34 cellular contexts compared by ENCODE assay signal in the genomic region with DNA sequence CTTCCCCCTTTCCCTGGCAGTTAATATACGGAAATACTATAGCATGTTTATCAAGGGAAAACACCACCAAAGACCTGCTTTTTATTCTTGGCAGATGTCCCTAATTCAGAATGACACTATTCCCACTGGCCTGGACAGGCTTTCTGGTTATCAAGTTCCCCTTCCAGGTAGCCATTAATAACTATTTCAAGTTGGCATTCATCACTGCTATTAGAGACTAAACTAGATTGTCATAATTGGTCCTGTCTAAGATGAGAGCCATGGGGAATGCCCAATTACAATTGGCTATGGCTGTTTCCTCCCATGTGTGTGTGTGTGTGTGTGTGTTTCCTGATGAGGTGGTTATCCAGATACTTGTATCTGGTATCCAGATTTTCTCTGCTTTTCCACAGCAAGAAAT.
"Had no signal": no experiment of that assay in that cellular context is flagged by ENCODE, and none has a peak within 500 bp of the region (broad histone marks: within the 10 kb centered on the region; RNA-seq: fewer than 3 reads in every experiment).

No MANE protein-coding gene starts in this region.

- H3K9me3 ChIP-seq: adrenal gland, body of pancreas, esophagus squamous epithelium, gastroesophageal sphincter had no signal

- H3K27ac ChIP-seq: adrenal gland, body of pancreas, epithelial cell of prostate, esophagus squamous epithelium, gastroesophageal sphincter, heart right ventricle, hepatocyte had no signal

- H3K36me3 ChIP-seq: adrenal gland, esophagus squamous epithelium, gastroesophageal sphincter, heart right ventricle had no signal

- H3K36me3 Mint-ChIP-seq: activated CD4-positive, alpha-beta memory T cell treated with anti-CD3 and anti-CD28 coated beads for 36 hours; activated CD8-positive, alpha-beta memory T cell treated with anti-CD3 and anti-CD28 coated beads, Interleukin-2, amount 10 ng/mL, durations not matched to agents 7 days and 5 days; activated naive CD4-positive, alpha-beta T cell treated with anti-CD3 and anti-CD28 coated beads, Interleukin-2, amount 50 U/mL, for 24 hours; activated naive CD8-positive, alpha-beta T cell treated with anti-CD3 and anti-CD28 coated beads for 36 hours had no signal

- H3K4me3 Mint-ChIP-seq: activated CD4-positive, alpha-beta memory T cell treated with anti-CD3 and anti-CD28 coated beads for 36 hours; activated CD4-positive, alpha-beta T cell treated with anti-CD3 and anti-CD28 coated beads for 36 hours; activated CD4-positive, alpha-beta T cell treated with anti-CD3 and anti-CD28 coated beads, Interleukin-2, amount 10 ng/mL, durations not matched to agents 24 days and 14 days; activated CD8-positive, alpha-beta memory T cell treated with anti-CD3 and anti-CD28 coated beads, Interleukin-2, amount 10 ng/mL, durations not matched to agents 7 days and 5 days; activated CD8-positive, alpha-beta T cell treated with anti-CD3 and anti-CD28 coated beads, Interleukin-2, amount 10 ng/mL, durations not matched to agents 7 days and 5 days; activated naive CD4-positive, alpha-beta T cell treated with anti-CD3 and anti-CD28 coated beads for 36 hours; activated naive CD4-positive, alpha-beta T cell treated with anti-CD3 and anti-CD28 coated beads, Interleukin-2, amount 50 U/mL, for 24 hours; activated naive CD8-positive, alpha-beta T cell treated with anti-CD3 and anti-CD28 coated beads for 36 hours; activated naive CD8-positive, alpha-beta T cell treated with anti-CD3 and anti-CD28 coated beads, Interleukin-2, amount 50 U/mL, for 24 hours; activated T-helper 1 cell treated with anti-CD3 and anti-CD28 coated beads, Interleukin-12 subunit alpha, Interleukin-12 subunit beta, Interleukin-2, Interleukin-4 antibody, amounts not matched to agents 30 ng/mL and 10 ng/mL and 1 ng/mL, durations not matched to agents 14 hours and 24 hours and 36 hours had no signal

- H3K4me1 ChIP-seq: adrenal gland, esophagus squamous epithelium, gastroesophageal sphincter, heart right ventricle had no signal

- H3K9me3 Mint-ChIP-seq: activated CD4-positive, alpha-beta T cell treated with anti-CD3 and anti-CD28 coated beads, Interleukin-2, amount 10 ng/mL, durations not matched to agents 24 days and 14 days; activated naive CD8-positive, alpha-beta T cell treated with anti-CD3 and anti-CD28 coated beads for 36 hours had no signal

- H3K4me2 ChIP-seq: hepatocyte had no signal

- H3K79me2 ChIP-seq: hepatocyte had no signal

- H3K27ac Mint-ChIP-seq: activated CD4-positive, alpha-beta memory T cell treated with anti-CD3 and anti-CD28 coated beads for 36 hours; activated CD4-positive, alpha-beta T cell treated with anti-CD3 and anti-CD28 coated beads for 36 hours; activated CD4-positive, alpha-beta T cell treated with anti-CD3 and anti-CD28 coated beads, Interleukin-2, amount 10 ng/mL, durations not matched to agents 24 days and 14 days; activated CD8-positive, alpha-beta memory T cell treated with anti-CD3 and anti-CD28 coated beads, Interleukin-2, amount 10 ng/mL, durations not matched to agents 7 days and 5 days; activated CD8-positive, alpha-beta T cell treated with anti-CD3 and anti-CD28 coated beads, Interleukin-2, amount 10 ng/mL, durations not matched to agents 7 days and 5 days; activated naive CD4-positive, alpha-beta T cell treated with anti-CD3 and anti-CD28 coated beads for 36 hours; activated naive CD4-positive, alpha-beta T cell treated with anti-CD3 and anti-CD28 coated beads, Interleukin-2, amount 50 U/mL, for 24 hours; activated naive CD8-positive, alpha-beta T cell treated with anti-CD3 and anti-CD28 coated beads for 36 hours; activated naive CD8-positive, alpha-beta T cell treated with anti-CD3 and anti-CD28 coated beads, Interleukin-2, amount 50 U/mL, for 24 hours; activated T-helper 1 cell treated with anti-CD3 and anti-CD28 coated beads, Interleukin-12 subunit alpha, Interleukin-12 subunit beta, Interleukin-2, Interleukin-4 antibody, amounts not matched to agents 30 ng/mL and 10 ng/mL and 1 ng/mL, durations not matched to agents 14 hours and 24 hours and 36 hours; activated T-helper 2 cell treated with anti-CD3 and anti-CD28 coated beads, Interferon-gamma antibody, Interleukin-2, Interleukin-4, amounts not matched to agents 10 μg/mL and 5 μg/mL and 100 μg/mL, durations not matched to agents 14 hours and 24 hours and 36 hours had no signal

- H3K4me1 Mint-ChIP-seq: activated CD4-positive, alpha-beta T cell treated with anti-CD3 and anti-CD28 coated beads for 36 hours; activated CD4-positive, alpha-beta T cell treated with anti-CD3 and anti-CD28 coated beads, Interleukin-2, amount 10 ng/mL, durations not matched to agents 24 days and 14 days; activated CD8-positive, alpha-beta memory T cell treated with anti-CD3 and anti-CD28 coated beads, Interleukin-2, amount 10 ng/mL, durations not matched to agents 7 days and 5 days; activated naive CD4-positive, alpha-beta T cell treated with anti-CD3 and anti-CD28 coated beads, Interleukin-2, amount 50 U/mL, for 24 hours; activated naive CD8-positive, alpha-beta T cell treated with anti-CD3 and anti-CD28 coated beads for 36 hours; activated naive CD8-positive, alpha-beta T cell treated with anti-CD3 and anti-CD28 coated beads, Interleukin-2, amount 50 U/mL, for 24 hours had no signal

- FAIRE-seq: colon, endometrium, endothelial cell of umbilical vein had no signal

- H2AFZ ChIP-seq: hepatocyte had no signal

- H3K4me3 ChIP-seq: adrenal gland, body of pancreas, esophagus squamous epithelium, gastroesophageal sphincter, heart right ventricle, hepatocyte had no signal

- DNase-seq: activated CD4-positive, alpha-beta memory T cell treated with anti-CD3 and anti-CD28 coated beads for 36 hours; activated CD4-positive, alpha-beta T cell treated with anti-CD3 and anti-CD28 coated beads for 36 hours; activated CD4-positive, alpha-beta T cell treated with anti-CD3 and anti-CD28 coated beads, Interleukin-2, amount 10 ng/mL, durations not matched to agents 24 days and 14 days; activated CD4-positive, CD25-positive, alpha-beta regulatory T cell; activated CD4-positive, CD25-positive, alpha-beta regulatory T cell treated with anti-CD3 and anti-CD28 coated beads, Interleukin-2, amount 50 U/mL, for 72 hours; activated CD8-positive, alpha-beta memory T cell treated with anti-CD3 and anti-CD28 coated beads, Interleukin-2, amount 10 ng/mL, durations not matched to agents 7 days and 5 days; activated CD8-positive, alpha-beta memory T cell treated with anti-CD3 and anti-CD28 coated beads, Interleukin-2, amount 50 U/mL, for 4 hours; activated CD8-positive, alpha-beta T cell treated with anti-CD3 and anti-CD28 coated beads, Interleukin-2, amount 10 ng/mL, durations not matched to agents 7 days and 5 days; activated effector memory CD4-positive, alpha-beta T cell treated with anti-CD3 and anti-CD28 coated beads, Interleukin-2, amount 50 U/mL, for 16 hours; activated naive CD4-positive, alpha-beta T cell treated with anti-CD3 and anti-CD28 coated beads for 36 hours; activated naive CD8-positive, alpha-beta T cell treated with anti-CD3 and anti-CD28 coated beads for 36 hours; activated naive CD8-positive, alpha-beta T cell treated with anti-CD3 and anti-CD28 coated beads, Interleukin-2, amount 50 U/mL, for 24 hours; activated T-cell treated with anti-CD3 and anti-CD28 coated beads, Interleukin-2, amount 50 U/mL, for 1 hour; activated T-cell treated with anti-CD3 and anti-CD28 coated beads, Interleukin-2, amount 50 U/mL, for 48 hours; adrenal gland; amygdala; aorta; body of pancreas; caudate nucleus; cortex of kidney; dermis blood vessel endothelial cell; effector CD8-positive, alpha-beta T cell; esophagus squamous epithelium; foreskin melanocyte; heart right ventricle had no signal

- H3K27me3 Mint-ChIP-seq: activated CD4-positive, alpha-beta memory T cell treated with anti-CD3 and anti-CD28 coated beads for 36 hours; activated CD4-positive, alpha-beta T cell treated with anti-CD3 and anti-CD28 coated beads, Interleukin-2, amount 10 ng/mL, durations not matched to agents 24 days and 14 days; activated CD8-positive, alpha-beta memory T cell treated with anti-CD3 and anti-CD28 coated beads, Interleukin-2, amount 10 ng/mL, durations not matched to agents 7 days and 5 days; activated naive CD8-positive, alpha-beta T cell treated with anti-CD3 and anti-CD28 coated beads for 36 hours; activated naive CD8-positive, alpha-beta T cell treated with anti-CD3 and anti-CD28 coated beads, Interleukin-2, amount 50 U/mL, for 24 hours had no signal

- H3K27me3 ChIP-seq: adrenal gland, body of pancreas, esophagus squamous epithelium, gastroesophageal sphincter, heart right ventricle, hepatocyte had no signal

- ATAC-seq: activated CD4-positive, alpha-beta T cell treated with anti-CD3 and anti-CD28 coated beads for 36 hours; activated CD8-positive, alpha-beta memory T cell treated with anti-CD3 and anti-CD28 coated beads, Interleukin-2, amount 10 ng/mL, durations not matched to agents 7 days and 5 days; activated CD8-positive, alpha-beta T cell treated with anti-CD3 and anti-CD28 coated beads, Interleukin-2, amount 10 ng/mL, durations not matched to agents 7 days and 5 days; activated naive CD8-positive, alpha-beta T cell treated with anti-CD3 and anti-CD28 coated beads, Interleukin-2, amount 50 U/mL, for 24 hours; body of pancreas; gastroesophageal sphincter; heart right ventricle had no signal
